In genomic region chr18:54069729-54070128, GRCh38 we compare ENCODE assay signal across 1 cellular context.
TF ChIP-seq lines count a peak whose summit lies in the region.

No MANE protein-coding gene starts in this region.

TF ChIP-seq in WTC11, 78 proteins besides CTCF, POLR2A, EP300 and RAD21 (continued from another document):
- TF ChIP-seq, protein P1, sequence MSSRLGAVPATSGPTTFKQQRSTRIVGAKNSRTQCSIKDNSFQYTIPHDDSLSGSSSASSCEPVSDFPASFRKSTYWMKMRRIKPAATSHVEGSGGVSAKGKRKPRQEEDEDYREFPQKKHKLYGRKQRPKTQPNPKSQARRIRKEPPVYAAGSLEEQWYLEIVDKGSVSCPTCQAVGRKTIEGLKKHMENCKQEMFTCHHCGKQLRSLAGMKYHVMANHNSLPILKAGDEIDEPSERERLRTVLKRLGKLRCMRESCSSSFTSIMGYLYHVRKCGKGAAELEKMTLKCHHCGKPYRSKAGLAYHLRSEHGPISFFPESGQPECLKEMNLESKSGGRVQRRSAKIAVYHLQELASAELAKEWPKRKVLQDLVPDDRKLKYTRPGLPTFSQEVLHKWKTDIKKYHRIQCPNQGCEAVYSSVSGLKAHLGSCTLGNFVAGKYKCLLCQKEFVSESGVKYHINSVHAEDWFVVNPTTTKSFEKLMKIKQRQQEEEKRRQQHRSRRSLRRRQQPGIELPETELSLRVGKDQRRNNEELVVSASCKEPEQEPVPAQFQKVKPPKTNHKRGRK (CRISPR knock-in tag; IDR thresholded peaks at IDR 0.05; ENCODE audit: borderline replicate concordance): no peak
- no peak for TF ChIP-seq HMGA2 (CRISPR knock-in tag; IDR thresholded peaks at IDR 0.05)
- no peak for TF ChIP-seq TEAD4 (CRISPR knock-in tag; IDR thresholded peaks at IDR 0.05)
TF ChIP-seq in WTC11: peak in this region for 0.
